9 cellular contexts compared by ENCODE assay signal in genomic region chr5:125484272-125485002, GRCh38.
DNase-seq lines count a peak whose midpoint lies in the region; ATAC-seq, FAIRE-seq and TF ChIP-seq lines count a peak whose summit lies in the region.
"Had no signal": no experiment of that assay in that cellular context is flagged by ENCODE, and none has a peak within 500 bp of the region (broad histone marks: within the 10 kb centered on the region; RNA-seq: fewer than 3 reads in every experiment).

No MANE protein-coding gene starts in this region.

- no peak overlapping the region; the same call in 1 of the 2 replicates for H2AK5ac ChIP-seq in H1 (ENCODE audit: low read depth, low read length)

- H3K27me3 Mint-ChIP-seq in mesothelial cell of epicardium (ENCODE audit: low read depth) (no peaks in the 10 kb centered on the region), T-helper 17 cell (no peaks in the 10 kb centered on the region)
- H3K27me3 Mint-ChIP-seq in activated CD8-positive, alpha-beta T cell treated with anti-CD3 and anti-CD28 coated beads, Interleukin-2, amount 10 ng/mL, durations not matched to agents 7 days and 5 days (ENCODE audit: low read depth): no peaks in the 10 kb centered on the region

- H3K4me1 Mint-ChIP-seq in mesothelial cell of epicardium: peaks cover 60% of the 10 kb centered on the region
- H3K4me1 Mint-ChIP-seq in T-helper 17 cell: no peaks in the 10 kb centered on the region
- no peaks in the 10 kb centered on the region for H3K4me1 Mint-ChIP-seq in activated CD8-positive, alpha-beta T cell treated with anti-CD3 and anti-CD28 coated beads, Interleukin-2, amount 10 ng/mL, durations not matched to agents 7 days and 5 days (ENCODE audit: low read depth)

- no peak for TF ChIP-seq RAD21 in H1 (IDR thresholded peaks at IDR 0.05 in 1 of 2, conservative IDR thresholded peaks at IDR 0.05 in 1 of 2; ENCODE audit: low read depth in 2 of 2, low read length in 2 of 2)

- peak overlapping the region; percentile 75; the same call in 1 of the 2 replicates for H2BK20ac ChIP-seq in H1 (ENCODE audit: low read length)

- no peaks in the 10 kb centered on the region for H3K9me3 Mint-ChIP-seq in mesothelial cell of epicardium
- H3K9me3 Mint-ChIP-seq in activated CD8-positive, alpha-beta T cell treated with anti-CD3 and anti-CD28 coated beads, Interleukin-2, amount 10 ng/mL, durations not matched to agents 7 days and 5 days (ENCODE audit: insufficient read depth): peaks cover 4% of the 10 kb centered on the region

- H2BK15ac ChIP-seq in H1 (ENCODE audit: low read length): no peak overlapping the region; the same call in 1 of the 2 replicates

- H3K4ac ChIP-seq in H1 (replicated peaks; ENCODE audit: insufficient read length, low read depth, low read length): no peak overlapping the region

- peaks cover 30% of the 10 kb centered on the region for H3K4me1 ChIP-seq in GM23248 (ENCODE audit: insufficient read depth)
- peaks cover 0 to 11% (median 3%) of the 10 kb centered on the region in 4 experiments; a peak in 4 of 7 replicates for H3K4me1 ChIP-seq in H1 (replicated peaks in 1 of 4; ENCODE audit: control insufficient read depth in 3 of 4, insufficient read depth in 4 of 4, low read length in 3 of 4)
- peaks cover 2 to 3% of the 10 kb centered on the region in 2 donors for H3K4me1 ChIP-seq in aorta (ENCODE audit: control insufficient read depth in 1 of 2, insufficient read depth in 2 of 2, low read length in 2 of 2)

- H2BK120ac ChIP-seq in H1 (replicated peaks; ENCODE audit: low read depth, low read length): no peak overlapping the region

- H4K5ac ChIP-seq in H1 (ENCODE audit: insufficient read length, low read depth, low read length): no peak overlapping the region

- no peaks in the 10 kb centered on the region for H3K79me2 ChIP-seq in GM23248 (ENCODE audit: insufficient read depth)
- no peaks in the 10 kb centered on the region for H3K79me2 ChIP-seq in H1 (ENCODE audit: control insufficient read depth in 1 of 2, insufficient read depth in 2 of 2, low read length in 2 of 2)

- H2AFZ ChIP-seq in GM23248 (no peak overlapping the region), H1 (ENCODE audit: low read length) (peak overlapping the region; percentile 54; the same call in 1 of the 2 replicates)

- TF ChIP-seq CTCF in H1 (IDR thresholded peaks at IDR 0.05; ENCODE audit: control extremely low read depth in 1 of 3, insufficient read depth in 1 of 3, low read depth in 1 of 3, low read length in 3 of 3) (no peak), mesothelial cell of epicardium (IDR thresholded peaks at IDR 0.05; ENCODE audit: unreplicated experiment) (no peak)

- no peak for FAIRE-seq in H1 (lab: Jason Lieb, UNC)

- TF ChIP-seq POLR2A in H1 (IDR thresholded peaks at IDR 0.05; ENCODE audit: control extremely low read depth in 1 of 2, low read depth in 2 of 2, low read length in 2 of 2): no peak

- H4K91ac ChIP-seq in H1 (replicated peaks; ENCODE audit: insufficient read length, low read length): no peak overlapping the region

- H2BK12ac ChIP-seq in H1 (ENCODE audit: low read depth, low read length): no peak overlapping the region

- H3K27ac Mint-ChIP-seq in mesothelial cell of epicardium (peak overlapping the region; percentile 75), T-helper 17 cell (no peak overlapping the region)
- no peak overlapping the region for H3K27ac Mint-ChIP-seq in activated CD8-positive, alpha-beta T cell treated with anti-CD3 and anti-CD28 coated beads, Interleukin-2, amount 10 ng/mL, durations not matched to agents 7 days and 5 days

- no peaks in the 10 kb centered on the region for H3K9me3 ChIP-seq in GM23248 (ENCODE audit: low read depth)
- H3K9me3 ChIP-seq in H1 (ENCODE audit: insufficient read depth in 2 of 2, low read depth in 1 of 2, low read length in 1 of 2): no peaks in the 10 kb centered on the region
- no peaks in the 10 kb centered on the region for H3K9me3 ChIP-seq in aorta (ENCODE audit: control insufficient read depth, low read length)
- H3K9me3 ChIP-seq in T-helper 17 cell (ENCODE audit: control insufficient read depth, low read length, poor library complexity, severe bottlenecking): peaks cover 2% of the 10 kb centered on the region

- H3K18ac ChIP-seq in H1 (ENCODE audit: extremely low read depth, low read length): no peak overlapping the region; the same call in 1 of the 2 replicates

- H3K9ac ChIP-seq in GM23248: peak overlapping the region; percentile 31; the same call in 1 of the 2 replicates
- no peak overlapping the region for H3K9ac ChIP-seq in H1 (replicated peaks in 1 of 4; ENCODE audit: extremely low read depth in 1 of 4, low read depth in 3 of 4, low read length in 3 of 4)

- no peak overlapping the region for H3K23ac ChIP-seq in H1 (ENCODE audit: insufficient read length)

- POLR2A ChIA-PET in H1 (lab: Charles Lee; ENCODE audit: partially characterized antibody): no interaction called here
- POLR2A ChIA-PET in activated CD8-positive, alpha-beta T cell treated with anti-CD3 and anti-CD28 coated beads, Interleukin-2, amount 10 ng/mL, durations not matched to agents 7 days and 5 days (lab: Charles Lee): no interaction called here

- H3K23me2 ChIP-seq in H1 (ENCODE audit: low read depth, low read length): no peaks in the 10 kb centered on the region

- peak; percentile 82 for DNase-seq in GM23248
- peak; percentile 91 for DNase-seq in NCI-H748 treated with DMSO at 0.1 percent for 48 hours (lab: John Stamatoyannopoulos, UW)
- DNase-seq in H1 (ENCODE audit: low read depth in 1 of 2, low spot score in 2 of 2): no peak
- DNase-seq in mesothelial cell of epicardium (ENCODE audit: low spot score in 2 of 2, unreplicated experiment in 2 of 2): no peak
- peak; percentile 81 to 84 for DNase-seq in aorta
- DNase-seq in T-helper 17 cell: no peak
- no peak for DNase-seq in activated CD8-positive, alpha-beta T cell treated with anti-CD3 and anti-CD28 coated beads, Interleukin-2, amount 10 ng/mL, durations not matched to agents 7 days and 5 days
- DNase-seq in GM19240 (ENCODE audit: insufficient read length, low spot score): no peak

- ATAC-seq in aorta (ENCODE audit: low FRiP score): peak; percentile 92
- no peak for ATAC-seq in T-helper 17 cell
- no peak for ATAC-seq in activated CD8-positive, alpha-beta T cell treated with anti-CD3 and anti-CD28 coated beads, Interleukin-2, amount 10 ng/mL, durations not matched to agents 7 days and 5 days

- no peaks in the 10 kb centered on the region for H3K9me2 ChIP-seq in GM23248 (ENCODE audit: insufficient read depth)

- H4K20me1 ChIP-seq in GM23248 (ENCODE audit: insufficient read depth): no peaks in the 10 kb centered on the region
- H4K20me1 ChIP-seq in H1 (replicated peaks in 1 of 2; ENCODE audit: control insufficient read depth in 1 of 2, insufficient read depth in 2 of 2, low read length in 2 of 2): no peaks in the 10 kb centered on the region

- H3K27ac ChIP-seq in GM23248: peak overlapping the region; percentile 69
- no peak overlapping the region for H3K27ac ChIP-seq in H1 (ENCODE audit: low read depth, low read length)
- H3K27ac ChIP-seq in aorta (ENCODE audit: low read depth in 1 of 2, low read length in 2 of 2): peak overlapping the region; percentile 92 to 100
- H3K27ac ChIP-seq: HL-60 had no signal

- TF ChIP-seq EP300 in H1 (IDR thresholded peaks at IDR 0.05; ENCODE audit: borderline replicate concordance in 1 of 2, low read depth in 2 of 2, low read length in 2 of 2): no peak

- CTCF ChIA-PET in H1 (lab: Charles Lee; ENCODE audit: partially characterized antibody): interaction anchor here (0.9 kb wide), 2 partner anchors 58 to 858 kb away, joined by 3 read pairs; no protein-coding TSS in a partner anchor
- CTCF ChIA-PET in activated CD8-positive, alpha-beta T cell treated with anti-CD3 and anti-CD28 coated beads, Interleukin-2, amount 10 ng/mL, durations not matched to agents 7 days and 5 days (lab: Charles Lee): no interaction called here

- H3K36me3 Mint-ChIP-seq in mesothelial cell of epicardium (no peaks in the 10 kb centered on the region), T-helper 17 cell (ENCODE audit: low read depth) (no peaks in the 10 kb centered on the region)
- no peaks in the 10 kb centered on the region for H3K36me3 Mint-ChIP-seq in activated CD8-positive, alpha-beta T cell treated with anti-CD3 and anti-CD28 coated beads, Interleukin-2, amount 10 ng/mL, durations not matched to agents 7 days and 5 days (ENCODE audit: low read depth)

- no peak overlapping the region for H3K56ac ChIP-seq in H1 (replicated peaks; ENCODE audit: insufficient read length, low read depth, low read length)

- H3K36me3 ChIP-seq in GM23248 (ENCODE audit: low read depth): no peaks in the 10 kb centered on the region
- no peaks in the 10 kb centered on the region for H3K36me3 ChIP-seq in H1 (ENCODE audit: control insufficient read depth in 2 of 4, insufficient read depth in 4 of 4, low read length in 3 of 4)
- no peaks in the 10 kb centered on the region for H3K36me3 ChIP-seq in aorta (ENCODE audit: control insufficient read depth in 1 of 2, insufficient read depth in 2 of 2, low read length in 1 of 2)

- H3K27me3 ChIP-seq in GM23248 (replicated peaks; ENCODE audit: insufficient read depth) (peaks cover 7% of the 10 kb centered on the region), H1 (replicated peaks in 1 of 4; ENCODE audit: control insufficient read depth in 3 of 4, extremely low read depth in 1 of 4, insufficient read depth in 3 of 4, low read length in 3 of 4) (no peaks in the 10 kb centered on the region), aorta (ENCODE audit: control insufficient read depth in 1 of 2, insufficient read depth in 2 of 2, low read length in 1 of 2) (no peaks in the 10 kb centered on the region)

- no peak overlapping the region for H3K14ac ChIP-seq in H1 (ENCODE audit: insufficient read length)

- intact Hi-C loops in aorta (cut with DNase I): loop anchor here (5.0 kb wide), 2 partner anchors 72 to 577 kb away; no protein-coding TSS in a partner anchor

- H4K8ac ChIP-seq in H1 (ENCODE audit: extremely low read depth, insufficient read depth, low read length): no peak overlapping the region

- in situ Hi-C loops in GM23248 (cut with MboI): no loop called here

- H3K4me3 ChIP-seq in GM23248 (peak overlapping the region; percentile 54), H1 (ENCODE audit: extremely low read depth in 1 of 4, insufficient read depth in 2 of 4, low read depth in 3 of 4, low read length in 4 of 4) (no peak overlapping the region), aorta (ENCODE audit: low read length in 2 of 2) (no peak overlapping the region)

- H3K4me3 Mint-ChIP-seq in mesothelial cell of epicardium: peak overlapping the region; percentile 36
- no peak overlapping the region for H3K4me3 Mint-ChIP-seq in T-helper 17 cell
- no peak overlapping the region for H3K4me3 Mint-ChIP-seq in activated CD8-positive, alpha-beta T cell treated with anti-CD3 and anti-CD28 coated beads, Interleukin-2, amount 10 ng/mL, durations not matched to agents 7 days and 5 days

- no peak overlapping the region for H2BK5ac ChIP-seq in H1 (ENCODE audit: low read depth, low read length)

- peak overlapping the region; percentile 81 for H3K4me2 ChIP-seq in GM23248 (ENCODE audit: unreplicated experiment)
- H3K4me2 ChIP-seq in H1 (ENCODE audit: insufficient read depth in 1 of 2, low read depth in 2 of 2, low read length in 2 of 2): no peak overlapping the region

- 0 to 1% methylated on average over 8 of the region's 8 CpGs for WGBS in GM23248 (ENCODE audit: low coverage in 1 of 2, low lambda C conversion rate in 2 of 2, missing lambda C conversion rate in 2 of 2), 2 experiments
- 90% methylated on average over 8 of the region's 8 CpGs; no CpG with 5 or more reads in 1 of the 2 experiments for WGBS in H1 (ENCODE audit: extremely low coverage in 1 of 2, insufficient coverage in 1 of 2, insufficient read length in 1 of 2, insufficient replicate concordance in 2 of 2, low coverage in 1 of 2, low lambda C conversion rate in 2 of 2, missing lambda C conversion rate in 1 of 2), 2 experiments
- WGBS in aorta, 2 donors: 1 to 2% methylated on average over 8 of the region's 8 CpGs

- H3F3A ChIP-seq in GM23248 (ENCODE audit: insufficient read depth): peaks cover 38% of the 10 kb centered on the region

- H3K79me1 ChIP-seq in H1 (ENCODE audit: low read depth, low read length): no peaks in the 10 kb centered on the region

Comparison
In these comparisons a context has a peak if more than half of its experiments do, and no peak if none do; other contexts are left out.
1. DNase-seq: peak in GM23248 (single experiment), NCI-H748 treated with DMSO at 0.1 percent for 48 hours (single experiment) and aorta (2 of 2); none in H1 (0 of 2), mesothelial cell of epicardium (0 of 2), T-helper 17 cell (0 of 3), activated CD8-positive, alpha-beta T cell treated with anti-CD3 and anti-CD28 coated beads, Interleukin-2, amount 10 ng/mL, durations not matched to agents 7 days and 5 days (single experiment) and GM19240 (single experiment).